In genomic region chr3:177359601-177360357, GRCh38 we compare ENCODE assay signal across 8 cellular contexts.
A peak's percentile ranks its signal among the peaks of the same experiment; 100 is the strongest.
DNase-seq lines count a peak whose midpoint lies in the region; ATAC-seq, FAIRE-seq and TF ChIP-seq lines count a peak whose summit lies in the region.

No MANE protein-coding gene starts in this region.

- FAIRE-seq in kidney (lab: Jason Lieb, UNC): peak; percentile 23

- no peaks in the 10 kb centered on the region for H3K36me3 ChIP-seq in kidney (ENCODE audit: control insufficient read depth in 1 of 2, insufficient read depth in 2 of 2, low read length in 2 of 2)

- intact Hi-C loops in kidney (cut with DNase I): loop anchor here (5.0 to 10.0 kb wide), 2 partner anchors 157 to 295 kb away; no protein-coding TSS in a partner anchor

- H3K27ac ChIP-seq in kidney (ENCODE audit: low read depth in 2 of 2, low read length in 2 of 2): peak overlapping the region; percentile 92 to 96

- TF ChIP-seq CTCF in AG10803 (conservative IDR thresholded peaks at IDR 0.05; ENCODE audit: low read length) (no peak), kidney (IDR thresholded peaks at IDR 0.05; ENCODE audit: borderline replicate concordance, extremely low read depth, insufficient read depth) (peak; percentile 3)

- no peaks in the 10 kb centered on the region for H3K9me3 ChIP-seq in kidney (ENCODE audit: control insufficient read depth in 1 of 2, low read length in 2 of 2)

- peak overlapping the region; percentile 10 to 54 for H3K9ac ChIP-seq in kidney (ENCODE audit: low read length in 2 of 2)

- peaks cover 33 to 51% of the 10 kb centered on the region in 2 donors for H3K4me1 ChIP-seq in kidney (ENCODE audit: control insufficient read depth in 1 of 2, insufficient read depth in 1 of 2, low read depth in 1 of 2, low read length in 2 of 2)

- DNase-seq in AG10803 (ENCODE audit: low read depth): peak; percentile 99
- peak; percentile 95 to 99 for DNase-seq in NCI-H446 (lab: John Stamatoyannopoulos, UW)
- peak; percentile 98 for DNase-seq in activated CD4-positive, CD25-positive, alpha-beta regulatory T cell treated with anti-CD3 and anti-CD28 coated beads, Interleukin-2, amount 50 U/mL, for 72 hours
- DNase-seq in cerebellar nuclear complex (lab: John Stamatoyannopoulos, UW): peak; percentile 93 to 96
- peak; percentile 99 for DNase-seq in kidney
- DNase-seq in stimulated activated CD4-positive, alpha-beta T cell treated with anti-CD3 and anti-CD28 coated beads, Interleukin-15, amount 100 ng/mL, for 1 hour (ENCODE audit: low read depth in 1 of 2, low spot score in 1 of 2): peak; percentile 93 to 96

- H3K4me3 ChIP-seq in AG10803 (ENCODE audit: low read length) (peak overlapping the region; percentile 49), kidney (ENCODE audit: low read length in 2 of 2) (peak overlapping the region; percentile 56 to 59)

- peak; percentile 79 for ATAC-seq in GM19035 (IDR thresholded peaks at IDR 0.05; ENCODE audit: unreplicated experiment)
- peak; percentile 76 for ATAC-seq in HG03354 (IDR thresholded peaks at IDR 0.05; ENCODE audit: poor library complexity, severe bottlenecking, unreplicated experiment)

Comparison
In these comparisons a context has a peak if more than half of its experiments do, and no peak if none do; other contexts are left out.
1. Peak in every context shown above with its lines: DNase-seq, ATAC-seq, H3K4me3 ChIP-seq and H3K27ac ChIP-seq.